1 cellular context compared by ENCODE assay signal in genomic region chr3:136236109-136236508, GRCh38.
TF ChIP-seq lines count a peak whose summit lies in the region.

No MANE protein-coding gene starts in this region.

TF ChIP-seq in GM23338, 12 proteins besides CTCF, POLR2A, EP300 and RAD21 (continued from another document):
- TF ChIP-seq, protein P1, sequence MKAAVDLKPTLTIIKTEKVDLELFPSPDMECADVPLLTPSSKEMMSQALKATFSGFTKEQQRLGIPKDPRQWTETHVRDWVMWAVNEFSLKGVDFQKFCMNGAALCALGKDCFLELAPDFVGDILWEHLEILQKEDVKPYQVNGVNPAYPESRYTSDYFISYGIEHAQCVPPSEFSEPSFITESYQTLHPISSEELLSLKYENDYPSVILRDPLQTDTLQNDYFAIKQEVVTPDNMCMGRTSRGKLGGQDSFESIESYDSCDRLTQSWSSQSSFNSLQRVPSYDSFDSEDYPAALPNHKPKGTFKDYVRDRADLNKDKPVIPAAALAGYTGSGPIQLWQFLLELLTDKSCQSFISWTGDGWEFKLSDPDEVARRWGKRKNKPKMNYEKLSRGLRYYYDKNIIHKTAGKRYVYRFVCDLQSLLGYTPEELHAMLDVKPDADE (IDR thresholded peaks at IDR 0.05), result no peak
- no peak for TF ChIP-seq CREB1 (CRISPR knock-in tag; IDR thresholded peaks at IDR 0.05; ENCODE audit: low read depth)
- no peak for TF ChIP-seq STAT1 (IDR thresholded peaks at IDR 0.05; ENCODE audit: unreplicated experiment)
- no peak for TF ChIP-seq EZH2phosphoT487 (IDR thresholded peaks at IDR 0.05; ENCODE audit: unreplicated experiment)
- no peak for TF ChIP-seq EZH2 (IDR thresholded peaks at IDR 0.05; ENCODE audit: low read depth, unreplicated experiment)
- TF ChIP-seq, protein P2, sequence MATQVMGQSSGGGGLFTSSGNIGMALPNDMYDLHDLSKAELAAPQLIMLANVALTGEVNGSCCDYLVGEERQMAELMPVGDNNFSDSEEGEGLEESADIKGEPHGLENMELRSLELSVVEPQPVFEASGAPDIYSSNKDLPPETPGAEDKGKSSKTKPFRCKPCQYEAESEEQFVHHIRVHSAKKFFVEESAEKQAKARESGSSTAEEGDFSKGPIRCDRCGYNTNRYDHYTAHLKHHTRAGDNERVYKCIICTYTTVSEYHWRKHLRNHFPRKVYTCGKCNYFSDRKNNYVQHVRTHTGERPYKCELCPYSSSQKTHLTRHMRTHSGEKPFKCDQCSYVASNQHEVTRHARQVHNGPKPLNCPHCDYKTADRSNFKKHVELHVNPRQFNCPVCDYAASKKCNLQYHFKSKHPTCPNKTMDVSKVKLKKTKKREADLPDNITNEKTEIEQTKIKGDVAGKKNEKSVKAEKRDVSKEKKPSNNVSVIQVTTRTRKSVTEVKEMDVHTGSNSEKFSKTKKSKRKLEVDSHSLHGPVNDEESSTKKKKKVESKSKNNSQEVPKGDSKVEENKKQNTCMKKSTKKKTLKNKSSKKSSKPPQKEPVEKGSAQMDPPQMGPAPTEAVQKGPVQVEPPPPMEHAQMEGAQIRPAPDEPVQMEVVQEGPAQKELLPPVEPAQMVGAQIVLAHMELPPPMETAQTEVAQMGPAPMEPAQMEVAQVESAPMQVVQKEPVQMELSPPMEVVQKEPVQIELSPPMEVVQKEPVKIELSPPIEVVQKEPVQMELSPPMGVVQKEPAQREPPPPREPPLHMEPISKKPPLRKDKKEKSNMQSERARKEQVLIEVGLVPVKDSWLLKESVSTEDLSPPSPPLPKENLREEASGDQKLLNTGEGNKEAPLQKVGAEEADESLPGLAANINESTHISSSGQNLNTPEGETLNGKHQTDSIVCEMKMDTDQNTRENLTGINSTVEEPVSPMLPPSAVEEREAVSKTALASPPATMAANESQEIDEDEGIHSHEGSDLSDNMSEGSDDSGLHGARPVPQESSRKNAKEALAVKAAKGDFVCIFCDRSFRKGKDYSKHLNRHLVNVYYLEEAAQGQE (IDR thresholded peaks at IDR 0.05; ENCODE audit: unreplicated experiment), result no peak
- no peak for TF ChIP-seq JUNB (IDR thresholded peaks at IDR 0.05; ENCODE audit: unreplicated experiment)
- no peak for TF ChIP-seq ZNF462 (CRISPR knock-in tag; IDR thresholded peaks at IDR 0.05)
